Comparison of ENCODE assay signal across 1 cellular context in genomic region chr22:18630487-18630886, GRCh38. TPM values are rescaled to one million over a fixed set of nuclear protein-coding genes. Genes with fewer than 3 reads are reported as not detected.
"Had no signal": no experiment of that assay in that cellular context is flagged by ENCODE, and none has a peak within 500 bp of the region (broad histone marks: within the 10 kb centered on the region; RNA-seq: fewer than 3 reads in every experiment).

No MANE protein-coding gene starts in this region.

RNA-seq across cellular contexts. Expression of gene RIMBP3, which starts 18.8 kb away (rescaled TPM):
- polyA plus RNA-seq: keratinocyte had no signal
